In the genomic region with DNA sequence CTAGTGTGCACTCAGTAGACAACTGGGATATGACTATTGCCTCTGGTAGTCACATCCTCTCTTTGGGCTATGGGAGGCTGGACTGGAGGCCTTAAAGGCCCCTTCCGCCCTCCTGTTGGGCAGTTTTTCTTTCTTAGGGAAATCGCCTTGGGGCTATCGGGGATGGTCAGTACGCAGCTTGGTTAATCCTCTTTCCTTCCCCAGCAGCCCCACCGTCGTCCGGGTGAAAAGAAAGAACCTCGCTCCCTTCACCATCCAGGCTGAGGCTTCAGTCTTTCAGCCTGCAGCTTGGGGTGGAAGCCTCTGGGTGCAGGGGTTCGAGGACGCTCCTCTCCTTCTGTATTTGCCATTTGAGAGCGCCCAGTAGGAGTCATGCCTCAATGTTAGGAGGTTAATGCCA, we compare ENCODE assay signal across 9 cellular contexts. TPM values are rescaled to one million over a fixed set of nuclear protein-coding genes. Genes with fewer than 3 reads are reported as not detected.
DNase-seq lines count a peak whose midpoint lies in the region; ATAC-seq, FAIRE-seq and TF ChIP-seq lines count a peak whose summit lies in the region.
"Had no signal": no experiment of that assay in that cellular context is flagged by ENCODE, and none has a peak within 500 bp of the region (broad histone marks: within the 10 kb centered on the region; RNA-seq: fewer than 3 reads in every experiment).

No MANE protein-coding gene starts in this region.

- intact Hi-C loops in HepG2 (cut with micrococcal nuclease; ENCODE audit: unreplicated experiment) (loop anchor here (2.0 to 5.0 kb wide), 4 partner anchors 45 to 133 kb away; no protein-coding TSS in a partner anchor), right lobe of liver (cut with DNase I) (loop anchor here in 1 of 2 donors (10.0 kb wide), 1 partner anchor 75 kb away; no protein-coding TSS in a partner anchor), mammary epithelial cell (cut with micrococcal nuclease) (loop anchor here (1.0 to 5.0 kb wide), 6 partner anchors 29 to 238 kb away; no protein-coding TSS in a partner anchor), uterus (cut with DNase I; ENCODE audit: low total_unique reads) (no loop called here), sigmoid colon (cut with DNase I) (no loop called here)

- BruUV-seq in HepG2 (replicated peaks; lab: Mats Ljungman, UMichigan) (no TSS peak), mammary epithelial cell (replicated peaks; lab: Mats Ljungman, UMichigan) (no TSS peak)

- no peak for DNase-seq in HepG2 (ENCODE audit: low spot score)
- DNase-seq in right lobe of liver, result no peak
- no peak for DNase-seq in mammary epithelial cell
- DNase-seq in uterus, result no peak
- DNase-seq in midbrain (lab: John Stamatoyannopoulos, UW), result no peak
- DNase-seq in sigmoid colon, result no peak
- DNase-seq: NCI-H345 had no signal

- no peak for TF ChIP-seq POLR2A in HepG2 (IDR thresholded peaks at IDR 0.05; ENCODE audit: insufficient read depth in 1 of 2, low read depth in 2 of 2, low read length in 2 of 2)
- TF ChIP-seq POLR2A in right lobe of liver (IDR thresholded peaks at IDR 0.05), result no peak
- no peak for TF ChIP-seq POLR2A in uterus (IDR thresholded peaks at IDR 0.05)
- no peak for TF ChIP-seq POLR2A in sigmoid colon (IDR thresholded peaks at IDR 0.05)

- H3K9ac ChIP-seq in HepG2 (ENCODE audit: insufficient read depth, low read depth, low read length) (no peak overlapping the region), mammary epithelial cell (ENCODE audit: insufficient read depth, low read length) (no peak overlapping the region), mucosa of rectum (ENCODE audit: low read depth in 1 of 2, low read length in 2 of 2) (peak overlapping the region; percentile 52 to 78)

- H3K4me3 ChIP-seq in HepG2 (replicated peaks in 1 of 3; ENCODE audit: insufficient read depth in 1 of 3, low read depth in 2 of 3, low read length in 3 of 3) (peak overlapping the region in 1 of 3 experiments; percentile 81; a peak in 1 of 6 replicates), right lobe of liver (peak overlapping the region in 1 of 3 donors; percentile 80), mammary epithelial cell (replicated peaks in 1 of 3; ENCODE audit: insufficient read depth in 1 of 3, low read depth in 2 of 3, low read length in 3 of 3) (peak overlapping the region in 1 of 3 experiments; percentile 86), mucosa of rectum (ENCODE audit: low read length in 2 of 2) (peak overlapping the region; percentile 75 to 77), uterus (peak overlapping the region; percentile 54 to 57), sigmoid colon (peak overlapping the region in 2 of 4 donors; percentile 61 to 67)

- H4K20me1 ChIP-seq in HepG2 (ENCODE audit: insufficient read depth, low read length) (no peaks in the 10 kb centered on the region), mammary epithelial cell (ENCODE audit: insufficient read depth, low read length) (no peaks in the 10 kb centered on the region)

- TF ChIP-seq CTCF in HepG2 (CRISPR knock-in tag; IDR thresholded peaks at IDR 0.05), result no peak
- no peak for TF ChIP-seq CTCF in right lobe of liver (IDR thresholded peaks at IDR 0.05)
- TF ChIP-seq CTCF in mammary epithelial cell (conservative IDR thresholded peaks at IDR 0.05 in 1 of 2, IDR thresholded peaks at IDR 0.05 in 1 of 2; ENCODE audit: extremely low read depth in 1 of 2, insufficient read depth in 1 of 2, low read depth in 1 of 2, low read length in 2 of 2), result no peak
- no peak for TF ChIP-seq CTCF in uterus (IDR thresholded peaks at IDR 0.05)
- TF ChIP-seq CTCF in sigmoid colon (IDR thresholded peaks at IDR 0.05), result no peak

- CTCF ChIA-PET in HepG2 (lab: Yijun Ruan, JAX; ENCODE audit: low intra/inter-chr PET ratio, low total read pairs) (no interaction called here), mammary epithelial cell (lab: Charles Lee; ENCODE audit: low non-redundant PET) (no interaction called here)

- peak overlapping the region; percentile 98 for H3K4me2 ChIP-seq in HepG2 (ENCODE audit: low read depth, low read length)
- peak overlapping the region; percentile 93 for H3K4me2 ChIP-seq in mammary epithelial cell (ENCODE audit: insufficient read depth, low read depth, low read length)

- H3K79me2 ChIP-seq in HepG2 (ENCODE audit: insufficient read depth, low read length), result no peaks in the 10 kb centered on the region
- peaks cover 27% of the 10 kb centered on the region for H3K79me2 ChIP-seq in mammary epithelial cell (ENCODE audit: insufficient read depth, low read length)

- ATAC-seq in HepG2 (no peak), right lobe of liver (no peak), GM19351 (IDR thresholded peaks at IDR 0.05; ENCODE audit: unreplicated experiment) (no peak)

- H3K36me3 ChIP-seq in HepG2 (replicated peaks in 1 of 2; ENCODE audit: control insufficient read depth in 1 of 2, insufficient read depth in 2 of 2, low read length in 2 of 2), result no peaks in the 10 kb centered on the region
- H3K36me3 ChIP-seq in right lobe of liver, result no peaks in the 10 kb centered on the region
- no peaks in the 10 kb centered on the region for H3K36me3 ChIP-seq in mammary epithelial cell (ENCODE audit: insufficient read depth, low read length)
- peaks cover 0 to 3% of the 10 kb centered on the region in 2 donors for H3K36me3 ChIP-seq in mucosa of rectum (ENCODE audit: control insufficient read depth in 2 of 2, insufficient read depth in 2 of 2, low read length in 2 of 2)
- H3K36me3 ChIP-seq in uterus, result no peaks in the 10 kb centered on the region
- no peaks in the 10 kb centered on the region for H3K36me3 ChIP-seq in sigmoid colon

- dilution Hi-C loops in mammary epithelial cell (cut with HindIII; ENCODE audit: low sequenced_read_pairs), result no loop called here

- TF ChIP-seq RAD21 in HepG2 (CRISPR knock-in tag; IDR thresholded peaks at IDR 0.05), result no peak

- in situ Hi-C loops in HepG2 (cut with HindIII; ENCODE audit: extremely low pct_ligation_motif_present, low pct_unique_long_range_greater_than_20kb), result loop anchor here (5.0 to 10.0 kb wide), 2 partner anchors 77 to 135 kb away; no protein-coding TSS in a partner anchor
- in situ Hi-C loops in mammary epithelial cell (cut with MboI; ENCODE audit: low sequenced_read_pairs in 2 of 2), result loop anchor here in 1 of 2 donors (10.0 kb wide), 1 partner anchor 75 kb away; no protein-coding TSS in a partner anchor

- no peak for TF ChIP-seq EP300 in HepG2 (IDR thresholded peaks at IDR 0.05; ENCODE audit: low read depth in 2 of 2, low read length in 2 of 2)
- no peak for TF ChIP-seq EP300 in HepG2 (CRISPR knock-in tag; IDR thresholded peaks at IDR 0.05; ENCODE audit: borderline replicate concordance)
- no peak for TF ChIP-seq EP300 in sigmoid colon (IDR thresholded peaks at IDR 0.05)

- WGBS in HepG2 (ENCODE audit: low lambda C conversion rate), result 74% methylated on average over 11 of the region's 11 CpGs
- 82% methylated on average over 5 of the region's 11 CpGs for WGBS in right lobe of liver (ENCODE audit: insufficient coverage, low coverage, low lambda C conversion rate, missing lambda C conversion rate)
- 100% methylated on average over 11 of the region's 11 CpGs for WGBS in mammary epithelial cell (ENCODE audit: low coverage, missing lambda C conversion rate)
- 78 to 86% methylated on average over 11 of the region's 11 CpGs for whole genome bisulfite sequencing in sigmoid colon, 2 donors

- no peak overlapping the region for H2AFZ ChIP-seq in HepG2 (ENCODE audit: low read length)
- peak overlapping the region; percentile 98 for H2AFZ ChIP-seq in mammary epithelial cell (ENCODE audit: low read depth, low read length)

- peaks cover 0 to 12% of the 10 kb centered on the region in 2 experiments; a peak in 3 of 5 replicates for H3K27me3 ChIP-seq in HepG2 (ENCODE audit: control insufficient read depth in 1 of 2, insufficient read depth in 2 of 2, low read length in 2 of 2)
- no peaks in the 10 kb centered on the region for H3K27me3 ChIP-seq in right lobe of liver
- no peaks in the 10 kb centered on the region for H3K27me3 ChIP-seq in mammary epithelial cell (ENCODE audit: insufficient read depth, low read length)
- H3K27me3 ChIP-seq in mucosa of rectum (ENCODE audit: control insufficient read depth in 2 of 2, insufficient read depth in 2 of 2, low read length in 2 of 2), result no peaks in the 10 kb centered on the region
- H3K27me3 ChIP-seq in uterus, result no peaks in the 10 kb centered on the region
- H3K27me3 ChIP-seq in sigmoid colon, result peaks cover 0 to 16% (median 4%) of the 10 kb centered on the region in 3 donors

- FAIRE-seq in HepG2 (lab: Jason Lieb, UNC), result no peak

- no peak overlapping the region for H3K27ac ChIP-seq in HepG2 (ENCODE audit: extremely low read length, insufficient read depth, low read length)
- peak overlapping the region in 1 of 3 donors; percentile 87 for H3K27ac ChIP-seq in right lobe of liver
- H3K27ac ChIP-seq in mammary epithelial cell (ENCODE audit: insufficient read depth, low read depth, low read length), result no peak overlapping the region
- no peak overlapping the region for H3K27ac ChIP-seq in mucosa of rectum (ENCODE audit: low read depth in 2 of 2, low read length in 2 of 2)
- H3K27ac ChIP-seq in uterus, result peak overlapping the region; percentile 80 to 91
- peak overlapping the region in 2 of 4 donors; percentile 59 to 78 for H3K27ac ChIP-seq in sigmoid colon

- H3K4me1 ChIP-seq in HepG2 (ENCODE audit: insufficient read depth, low read length) (peaks cover 25% of the 10 kb centered on the region), right lobe of liver (no peaks in the 10 kb centered on the region), mammary epithelial cell (ENCODE audit: insufficient read depth, low read length) (peaks cover 26% of the 10 kb centered on the region), mucosa of rectum (ENCODE audit: control insufficient read depth in 2 of 2, insufficient read depth in 2 of 2, low read length in 2 of 2) (peaks cover 4 to 7% of the 10 kb centered on the region in 2 donors), uterus (no peaks in the 10 kb centered on the region), sigmoid colon (peaks cover 0 to 23% (median 20%) of the 10 kb centered on the region in 4 donors)

- no peaks in the 10 kb centered on the region for H3K9me3 ChIP-seq in HepG2 (ENCODE audit: low read length)
- no peaks in the 10 kb centered on the region for H3K9me3 ChIP-seq in right lobe of liver
- H3K9me3 ChIP-seq in mammary epithelial cell (replicated peaks; ENCODE audit: insufficient read depth, low read length), result no peaks in the 10 kb centered on the region
- no peaks in the 10 kb centered on the region for H3K9me3 ChIP-seq in mucosa of rectum (ENCODE audit: control insufficient read depth in 2 of 2, low read length in 2 of 2)
- H3K9me3 ChIP-seq in uterus, result no peaks in the 10 kb centered on the region
- H3K9me3 ChIP-seq in sigmoid colon, result no peaks in the 10 kb centered on the region

- POLR2A ChIA-PET in HepG2 (lab: Yijun Ruan, JAX), result no interaction called here

RNA-seq across cellular contexts. Expression of gene ST6GAL1, which starts 0.7 kb away (rescaled TPM):
- total RNA-seq in HepG2 (2016; rRNA removed; fragmentation: Illumina TruSeq; extraction: Trizol), result 62.1 and 79.9 TPM in 2 replicates
- 8.1 and 8.2 TPM in 2 replicates for total RNA-seq in HepG2 (2016; cell fraction: cytosol; rRNA removed; fragmentation: Illumina TruSeq; extraction: Trizol; ENCODE audit: low read depth)
- total RNA-seq in HepG2 (2016; cell fraction: insoluble cytoplasmic fraction; rRNA removed; fragmentation: Illumina TruSeq; extraction: Trizol), result 62.1 and 78.3 TPM in 2 replicates
- 30.2 and 33.0 TPM in 2 replicates for total RNA-seq in HepG2 (2016; cell fraction: membrane; rRNA removed; fragmentation: Illumina TruSeq; extraction: Trizol)
- 91.6 and 101 TPM in 2 replicates for total RNA-seq in HepG2 (2016; cell fraction: nucleus; rRNA removed; fragmentation: Illumina TruSeq; extraction: Trizol)
- polyA plus RNA-seq in HepG2 (2011; rRNA removed), result 163 and 164 TPM in 2 replicates
- 115 and 161 TPM in 2 replicates for polyA plus RNA-seq in HepG2 (2011; cell fraction: cytosol; rRNA removed)
- polyA plus RNA-seq in HepG2 (2011; cell fraction: nucleus; rRNA removed), result 50.3 and 65.6 TPM in 2 replicates
- 189 and 200 TPM in 2 replicates for polyA plus RNA-seq in HepG2 (2012)
- 5.0 and 5.1 TPM in 2 replicates for polyA plus RNA-seq in HepG2 (2016; cell fraction: cytosol; fragmentation: Illumina TruSeq; extraction: Trizol; ENCODE audit: low read depth)
- 49.0 and 50.2 TPM in 2 replicates for polyA plus RNA-seq in HepG2 (2016; cell fraction: insoluble cytoplasmic fraction; fragmentation: Illumina TruSeq; extraction: Trizol; ENCODE audit: low read depth)
- polyA plus RNA-seq in HepG2 (2016; cell fraction: membrane; fragmentation: Illumina TruSeq; extraction: Trizol; ENCODE audit: low read depth), result 18.2 and 19.6 TPM in 2 replicates
- 91.4 and 96.5 TPM in 2 replicates for polyA plus RNA-seq in HepG2 (2016; cell fraction: nucleus; fragmentation: Illumina TruSeq; extraction: Trizol; ENCODE audit: insufficient read depth, low read depth)
- polyA minus RNA-seq in HepG2 (2011; rRNA and poly(A)+ RNA removed; ENCODE audit: low replicate concordance), result 3.2 and 268 TPM in 2 replicates
- 106 and 146 TPM in 2 replicates for polyA minus RNA-seq in HepG2 (2011; cell fraction: cytosol; rRNA and poly(A)+ RNA removed)
- 119 and 177 TPM in 2 replicates for polyA minus RNA-seq in HepG2 (2011; cell fraction: nucleus; rRNA and poly(A)+ RNA removed)
- total RNA-seq in right lobe of liver, result 100 to 1,000 TPM; 389 to 574 (median 483) TPM
- 10 to 100 TPM; 21.8 to 22.6 TPM for total RNA-seq in mammary epithelial cell
- 18.4 TPM for polyA plus RNA-seq in mammary epithelial cell
- 32.2 TPM for polyA minus RNA-seq in mammary epithelial cell
- total RNA-seq in uterus, result 100 to 1,000 TPM in 1 of 4 donors, 10 to 100 TPM in 3; 32.6 to 107 (median 57.1) TPM
- total RNA-seq in sigmoid colon, result 10 to 100 TPM in 2 of 4 donors, 1 to 10 TPM in 2; 9.4 to 15.3 (median 11.2) TPM
- 10 to 100 TPM in 1 of 3 donors, 1 to 10 TPM in 2; 5.4 to 60.5 (median 6.5) TPM for polyA plus RNA-seq in sigmoid colon

Comparison
In these comparisons a context has a peak if more than half of its experiments do, and no peak if none do; other contexts are left out.
1. H3K27ac ChIP-seq: peak in uterus (2 of 2); none in HepG2 (single experiment), mammary epithelial cell (single experiment) and mucosa of rectum (0 of 2).
2. H3K9ac ChIP-seq: peak in mucosa of rectum (2 of 2); none in HepG2 (single experiment) and mammary epithelial cell (single experiment).
3. intact Hi-C loops: an anchor here in HepG2 (2.0 to 5.0 kb wide) and mammary epithelial cell (1.0 to 5.0 kb wide); none called in uterus and sigmoid colon.